ENCODE assay signal across 18 cellular contexts in genomic region chr3:189238071-189238470, GRCh38.
DNase-seq lines count a peak whose midpoint lies in the region; ATAC-seq, FAIRE-seq and TF ChIP-seq lines count a peak whose summit lies in the region.
"Had no signal": no experiment of that assay in that cellular context is flagged by ENCODE, and none has a peak within 500 bp of the region (broad histone marks: within the 10 kb centered on the region; RNA-seq: fewer than 3 reads in every experiment).

No MANE protein-coding gene starts in this region.

- no peak for TF ChIP-seq CTCF in lower leg skin (IDR thresholded peaks at IDR 0.05)

- H3K4me3 ChIP-seq in trophoblast cell (ENCODE audit: low read depth, low read length) = no peak overlapping the region
- no peak overlapping the region for H3K4me3 ChIP-seq in lower leg skin (ENCODE audit: low read depth, poor library complexity, severe bottlenecking)
- H3K4me3 ChIP-seq: GM23248 had no signal

- H3K79me1 ChIP-seq in trophoblast cell (ENCODE audit: low read length) = no peaks in the 10 kb centered on the region

- no peaks in the 10 kb centered on the region for H3K36me3 ChIP-seq in trophoblast cell (ENCODE audit: control insufficient read depth in 1 of 2, insufficient read depth in 2 of 2, low read length in 2 of 2)

- no peaks in the 10 kb centered on the region for H3K9me3 ChIP-seq in trophoblast cell (ENCODE audit: insufficient read depth, low read depth, low read length)

- intact Hi-C loops in lower leg skin (cut with DNase I; ENCODE audit: low total_unique reads) = no loop called here

- H4K12ac ChIP-seq in trophoblast cell (ENCODE audit: low read depth, low read length) = no peak overlapping the region

- H3K4me1 ChIP-seq in trophoblast cell (ENCODE audit: control insufficient read depth in 1 of 2, insufficient read depth in 2 of 2, low read length in 2 of 2) = no peaks in the 10 kb centered on the region
- H3K4me1 ChIP-seq: Caco-2 had no signal

- no peak overlapping the region for H2BK120ac ChIP-seq in trophoblast cell (ENCODE audit: insufficient read depth, low read length, poor library complexity)

- H3K18ac ChIP-seq in trophoblast cell (ENCODE audit: low read length) = no peak overlapping the region

- WGBS in trophoblast cell (ENCODE audit: extremely low coverage, insufficient coverage, insufficient read length) = no CpG with 5 or more reads among the region's 5 CpGs
- 95 to 97% methylated on average over 5 of the region's 5 CpGs for WGBS in lower leg skin, 2 donors

- TF ChIP-seq POLR2A in H54 (IDR thresholded peaks at IDR 0.05; ENCODE audit: low read depth, low read length) (no peak), lower leg skin (IDR thresholded peaks at IDR 0.05) (no peak)

- H4K91ac ChIP-seq in trophoblast cell (ENCODE audit: low read depth, low read length) = no peak overlapping the region

- H2AK5ac ChIP-seq in trophoblast cell (ENCODE audit: low read length) = no peak overlapping the region

- no peak overlapping the region for H3K14ac ChIP-seq in trophoblast cell (ENCODE audit: low read length)

- H2BK5ac ChIP-seq in trophoblast cell (ENCODE audit: low read depth, low read length, poor library complexity) = no peak overlapping the region

- no peak overlapping the region for H3K4ac ChIP-seq in trophoblast cell (ENCODE audit: low read depth, low read length)

- H3K4me2 ChIP-seq in trophoblast cell (ENCODE audit: low read length) = no peak overlapping the region
- H3K4me2 ChIP-seq: KMS-11 had no signal

- H3K9ac ChIP-seq in trophoblast cell (ENCODE audit: low read length) = no peak overlapping the region
- H3K9ac ChIP-seq: GM23248, KMS-11 had no signal

- DNase-seq in A172 (ENCODE audit: low spot score) (peak; percentile 8), EH (ENCODE audit: low read depth) (peak; percentile 2), H54 (ENCODE audit: insufficient read length, low spot score) (no peak), trophoblast cell (peak; percentile 50 to 82), lower leg skin (ENCODE audit: low spot score in 2 of 2) (no peak)
- no peak for DNase-seq in activated naive CD4-positive, alpha-beta T cell treated with anti-CD3 and anti-CD28 coated beads, Interleukin-2, amount 50 U/mL, for 16 hours
- DNase-seq: 8988T; Caco-2; CD4-positive, alpha-beta T cell; GDM1; GM23248; HCEC 1CT had no signal

- FAIRE-seq in H54 (lab: Jason Lieb, UNC) = peak; percentile 23
- FAIRE-seq: D721Med, GM19239 had no signal

- no peak overlapping the region for H3K27ac ChIP-seq in trophoblast cell (ENCODE audit: low read depth, low read length)
- H3K27ac ChIP-seq: C4-2B, GM23248, HL-60, KMS-11 had no signal

- H2AFZ ChIP-seq in trophoblast cell (ENCODE audit: insufficient read depth, low read length, poor library complexity) = no peak overlapping the region
- H2AFZ ChIP-seq: GM23248 had no signal

- no peak for ATAC-seq in HG02763 (IDR thresholded peaks at IDR 0.05; ENCODE audit: unreplicated experiment)

- no peak overlapping the region for H4K8ac ChIP-seq in trophoblast cell (ENCODE audit: low read depth, low read length)

- no peaks in the 10 kb centered on the region for H3K79me2 ChIP-seq in trophoblast cell (ENCODE audit: control insufficient read depth, insufficient read depth, low read length, poor library complexity)

- H2BK12ac ChIP-seq in trophoblast cell (ENCODE audit: low read length) = no peak overlapping the region

- no peaks in the 10 kb centered on the region for H3K27me3 ChIP-seq in trophoblast cell (ENCODE audit: insufficient read depth, low read length)

- no peak overlapping the region for H3K23ac ChIP-seq in trophoblast cell (ENCODE audit: low read length)

Comparison
In these comparisons a context has a peak if more than half of its experiments do, and no peak if none do; other contexts are left out.
1. DNase-seq: peak in A172 (single experiment), EH (single experiment) and trophoblast cell (2 of 2); none in H54 (single experiment), activated naive CD4-positive, alpha-beta T cell treated with anti-CD3 and anti-CD28 coated beads, Interleukin-2, amount 50 U/mL, for 16 hours (single experiment) and lower leg skin (0 of 2).